Comparison of ENCODE assay signal across 8 cellular contexts in genomic region chr15:22148109-22148508, GRCh38.
DNase-seq lines count a peak whose midpoint lies in the region; ATAC-seq and TF ChIP-seq lines count a peak whose summit lies in the region.
"Not testable (repeated sequence)": the region's sequence is repeated elsewhere in the genome, so short reads cannot be mapped to it uniquely, and the experiment has no call there.

No MANE protein-coding gene starts in this region.

- CTCF ChIA-PET in activated CD8-positive, alpha-beta T cell treated with anti-CD3 and anti-CD28 coated beads, Interleukin-2, amount 10 ng/mL, durations not matched to agents 7 days and 5 days (lab: Charles Lee); naive thymus-derived CD4-positive, alpha-beta T cell (lab: Charles Lee): not testable (repeated sequence)

- H4K20me1 ChIP-seq in DND-41 (ENCODE audit: insufficient read depth, low read length) = not testable (repeated sequence)

- ATAC-seq in DND-41 (ENCODE audit: insufficient read depth, low read depth) = peak; percentile 100
- ATAC-seq in GM19035 (IDR thresholded peaks at IDR 0.05; ENCODE audit: unreplicated experiment) = peak; percentile 97
- ATAC-seq in GM21390 (IDR thresholded peaks at IDR 0.05; ENCODE audit: unreplicated experiment) = peak; percentile 86
- peak; percentile 100 for ATAC-seq in HG02642 (IDR thresholded peaks at IDR 0.05; ENCODE audit: poor library complexity, unreplicated experiment)
- peak; percentile 77 for ATAC-seq in HG03060 (IDR thresholded peaks at IDR 0.05; ENCODE audit: low read depth, unreplicated experiment)
- ATAC-seq in HG03442 (IDR thresholded peaks at IDR 0.05; ENCODE audit: unreplicated experiment) = peak; percentile 91
- ATAC-seq in activated CD8-positive, alpha-beta T cell treated with anti-CD3 and anti-CD28 coated beads, Interleukin-2, amount 10 ng/mL, durations not matched to agents 7 days and 5 days = peak; percentile 89
- peak; percentile 98 for ATAC-seq in naive thymus-derived CD4-positive, alpha-beta T cell

- not testable (repeated sequence) for H3K27me3 Mint-ChIP-seq in activated CD8-positive, alpha-beta T cell treated with anti-CD3 and anti-CD28 coated beads, Interleukin-2, amount 10 ng/mL, durations not matched to agents 7 days and 5 days (ENCODE audit: low read depth); naive thymus-derived CD4-positive, alpha-beta T cell

- intact Hi-C loops in naive thymus-derived CD4-positive, alpha-beta T cell (cut with micrococcal nuclease) = not testable (repeated sequence)

- H2AFZ ChIP-seq in DND-41 (ENCODE audit: low read depth, low read length) = not testable (repeated sequence)

- not testable (repeated sequence) for H3K4me1 ChIP-seq in DND-41 (ENCODE audit: insufficient read depth, low read length); naive thymus-derived CD4-positive, alpha-beta T cell (ENCODE audit: control insufficient read depth in 2 of 2, insufficient read depth in 2 of 2, low read length in 2 of 2)

- not testable (repeated sequence) for H3K27me3 ChIP-seq in DND-41 (ENCODE audit: insufficient read depth, low read length, poor library complexity); naive thymus-derived CD4-positive, alpha-beta T cell (ENCODE audit: control insufficient read depth in 2 of 2, insufficient read depth in 2 of 2, low read length in 2 of 2)

- H3K4me1 Mint-ChIP-seq in activated CD8-positive, alpha-beta T cell treated with anti-CD3 and anti-CD28 coated beads, Interleukin-2, amount 10 ng/mL, durations not matched to agents 7 days and 5 days (ENCODE audit: low read depth); naive thymus-derived CD4-positive, alpha-beta T cell: not testable (repeated sequence)

- not testable (repeated sequence) for H3K79me2 ChIP-seq in DND-41 (ENCODE audit: insufficient read depth, low read length)

- not testable (repeated sequence) for H3K27ac Mint-ChIP-seq in activated CD8-positive, alpha-beta T cell treated with anti-CD3 and anti-CD28 coated beads, Interleukin-2, amount 10 ng/mL, durations not matched to agents 7 days and 5 days; naive thymus-derived CD4-positive, alpha-beta T cell

- TF ChIP-seq CTCF in DND-41 (IDR thresholded peaks at IDR 0.05; ENCODE audit: borderline replicate concordance, extremely low read depth, low read length, poor library complexity, severe bottlenecking) = not testable (repeated sequence)

- not testable (repeated sequence) for H3K27ac ChIP-seq in DND-41 (ENCODE audit: low read length); naive thymus-derived CD4-positive, alpha-beta T cell (ENCODE audit: low read depth, low read length)

- H3K9me3 ChIP-seq in DND-41 (ENCODE audit: insufficient read depth, low read length, severe bottlenecking); naive thymus-derived CD4-positive, alpha-beta T cell (ENCODE audit: control insufficient read depth in 2 of 3, low read length in 3 of 3): not testable (repeated sequence)

- H3K4me3 Mint-ChIP-seq in activated CD8-positive, alpha-beta T cell treated with anti-CD3 and anti-CD28 coated beads, Interleukin-2, amount 10 ng/mL, durations not matched to agents 7 days and 5 days; naive thymus-derived CD4-positive, alpha-beta T cell: not testable (repeated sequence)

- H3K36me3 Mint-ChIP-seq in activated CD8-positive, alpha-beta T cell treated with anti-CD3 and anti-CD28 coated beads, Interleukin-2, amount 10 ng/mL, durations not matched to agents 7 days and 5 days (ENCODE audit: low read depth); naive thymus-derived CD4-positive, alpha-beta T cell: not testable (repeated sequence)

- not testable (repeated sequence) for H3K4me3 ChIP-seq in DND-41 (ENCODE audit: low read depth in 1 of 2, low read length in 2 of 2); naive thymus-derived CD4-positive, alpha-beta T cell (ENCODE audit: low read length)

- H3K9me3 Mint-ChIP-seq in activated CD8-positive, alpha-beta T cell treated with anti-CD3 and anti-CD28 coated beads, Interleukin-2, amount 10 ng/mL, durations not matched to agents 7 days and 5 days (ENCODE audit: insufficient read depth); naive thymus-derived CD4-positive, alpha-beta T cell: not testable (repeated sequence)

- DNase-seq in DND-41; activated CD8-positive, alpha-beta T cell treated with anti-CD3 and anti-CD28 coated beads, Interleukin-2, amount 10 ng/mL, durations not matched to agents 7 days and 5 days; naive thymus-derived CD4-positive, alpha-beta T cell: not testable (repeated sequence)

- POLR2A ChIA-PET in activated CD8-positive, alpha-beta T cell treated with anti-CD3 and anti-CD28 coated beads, Interleukin-2, amount 10 ng/mL, durations not matched to agents 7 days and 5 days (lab: Charles Lee); naive thymus-derived CD4-positive, alpha-beta T cell (lab: Charles Lee): not testable (repeated sequence)

- not testable (repeated sequence) for H3K4me2 ChIP-seq in DND-41 (ENCODE audit: insufficient read depth, low read length)

- H3K36me3 ChIP-seq in DND-41 (ENCODE audit: insufficient read depth, low read length); naive thymus-derived CD4-positive, alpha-beta T cell (ENCODE audit: control insufficient read depth in 2 of 3, insufficient read depth in 3 of 3, low read length in 3 of 3): not testable (repeated sequence)

- not testable (repeated sequence) for H3K9ac ChIP-seq in DND-41 (ENCODE audit: low read depth, low read length)
